3 cellular contexts compared by ENCODE assay signal in the genomic region with DNA sequence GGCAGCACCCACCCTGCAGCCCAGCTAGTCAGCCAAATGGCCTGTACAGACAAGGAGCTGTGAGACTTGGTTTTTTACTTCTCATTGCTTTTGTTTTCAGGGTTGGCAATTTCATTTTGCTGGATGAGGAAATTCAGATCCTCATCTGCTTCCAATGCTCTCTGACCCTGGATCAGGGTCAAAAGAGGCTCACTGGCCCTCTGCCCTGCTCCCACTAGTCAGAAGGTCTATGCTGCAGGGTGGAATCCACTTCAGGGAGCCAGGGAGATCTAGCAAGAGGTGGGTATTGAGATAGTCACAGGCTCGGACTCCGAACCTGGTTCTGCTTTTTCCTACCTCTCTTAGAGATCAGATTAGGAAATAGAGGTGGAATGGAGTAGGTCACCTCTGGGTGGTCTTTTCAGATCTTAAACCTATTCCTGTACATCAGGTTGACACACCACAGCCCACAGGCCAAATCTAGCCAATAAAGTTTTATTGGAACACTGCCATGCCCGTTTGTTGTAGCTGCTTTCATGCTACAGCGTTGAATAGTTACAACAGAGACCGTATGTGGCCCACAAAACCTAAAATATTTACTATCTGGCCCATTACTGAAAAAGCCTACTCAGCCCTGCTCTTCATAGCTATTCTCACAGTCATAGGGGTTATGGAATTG.
TF ChIP-seq lines count a peak whose summit lies in the region.

No MANE protein-coding gene starts in this region.

TF ChIP-seq in HEK293, 187 proteins besides CTCF, POLR2A, EP300 and RAD21:
- TF ChIP-seq, protein P1, sequence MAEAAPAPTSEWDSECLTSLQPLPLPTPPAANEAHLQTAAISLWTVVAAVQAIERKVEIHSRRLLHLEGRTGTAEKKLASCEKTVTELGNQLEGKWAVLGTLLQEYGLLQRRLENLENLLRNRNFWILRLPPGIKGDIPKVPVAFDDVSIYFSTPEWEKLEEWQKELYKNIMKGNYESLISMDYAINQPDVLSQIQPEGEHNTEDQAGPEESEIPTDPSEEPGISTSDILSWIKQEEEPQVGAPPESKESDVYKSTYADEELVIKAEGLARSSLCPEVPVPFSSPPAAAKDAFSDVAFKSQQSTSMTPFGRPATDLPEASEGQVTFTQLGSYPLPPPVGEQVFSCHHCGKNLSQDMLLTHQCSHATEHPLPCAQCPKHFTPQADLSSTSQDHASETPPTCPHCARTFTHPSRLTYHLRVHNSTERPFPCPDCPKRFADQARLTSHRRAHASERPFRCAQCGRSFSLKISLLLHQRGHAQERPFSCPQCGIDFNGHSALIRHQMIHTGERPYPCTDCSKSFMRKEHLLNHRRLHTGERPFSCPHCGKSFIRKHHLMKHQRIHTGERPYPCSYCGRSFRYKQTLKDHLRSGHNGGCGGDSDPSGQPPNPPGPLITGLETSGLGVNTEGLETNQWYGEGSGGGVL (tag by site-specific recombination; IDR thresholded peaks at IDR 0.05), result no peak
- TF ChIP-seq ZSCAN30 (tag by site-specific recombination; IDR thresholded peaks at IDR 0.05) (0 out of 2 replicates have a peak, but pooled peaks have one; percentile 11), BCL11B (tag by site-specific recombination; IDR thresholded peaks at IDR 0.05; ENCODE audit: low read depth) (no peak)

TF ChIP-seq in K562, 482 proteins besides CTCF, POLR2A, EP300 and RAD21:
- TF ChIP-seq CHD2 (IDR thresholded peaks at IDR 0.05; ENCODE audit: low read depth, low read length) (no peak), KAT2B (IDR thresholded peaks at IDR 0.05; ENCODE audit: low read depth, low read length) (no peak), TRIM24 (IDR thresholded peaks at IDR 0.05) (no peak), HNRNPUL1 (IDR thresholded peaks at IDR 0.05; ENCODE audit: low read length) (no peak), KLF6 (CRISPR knock-in tag; IDR thresholded peaks at IDR 0.05; ENCODE audit: borderline replicate concordance) (no peak)
- TF ChIP-seq, protein P2, sequence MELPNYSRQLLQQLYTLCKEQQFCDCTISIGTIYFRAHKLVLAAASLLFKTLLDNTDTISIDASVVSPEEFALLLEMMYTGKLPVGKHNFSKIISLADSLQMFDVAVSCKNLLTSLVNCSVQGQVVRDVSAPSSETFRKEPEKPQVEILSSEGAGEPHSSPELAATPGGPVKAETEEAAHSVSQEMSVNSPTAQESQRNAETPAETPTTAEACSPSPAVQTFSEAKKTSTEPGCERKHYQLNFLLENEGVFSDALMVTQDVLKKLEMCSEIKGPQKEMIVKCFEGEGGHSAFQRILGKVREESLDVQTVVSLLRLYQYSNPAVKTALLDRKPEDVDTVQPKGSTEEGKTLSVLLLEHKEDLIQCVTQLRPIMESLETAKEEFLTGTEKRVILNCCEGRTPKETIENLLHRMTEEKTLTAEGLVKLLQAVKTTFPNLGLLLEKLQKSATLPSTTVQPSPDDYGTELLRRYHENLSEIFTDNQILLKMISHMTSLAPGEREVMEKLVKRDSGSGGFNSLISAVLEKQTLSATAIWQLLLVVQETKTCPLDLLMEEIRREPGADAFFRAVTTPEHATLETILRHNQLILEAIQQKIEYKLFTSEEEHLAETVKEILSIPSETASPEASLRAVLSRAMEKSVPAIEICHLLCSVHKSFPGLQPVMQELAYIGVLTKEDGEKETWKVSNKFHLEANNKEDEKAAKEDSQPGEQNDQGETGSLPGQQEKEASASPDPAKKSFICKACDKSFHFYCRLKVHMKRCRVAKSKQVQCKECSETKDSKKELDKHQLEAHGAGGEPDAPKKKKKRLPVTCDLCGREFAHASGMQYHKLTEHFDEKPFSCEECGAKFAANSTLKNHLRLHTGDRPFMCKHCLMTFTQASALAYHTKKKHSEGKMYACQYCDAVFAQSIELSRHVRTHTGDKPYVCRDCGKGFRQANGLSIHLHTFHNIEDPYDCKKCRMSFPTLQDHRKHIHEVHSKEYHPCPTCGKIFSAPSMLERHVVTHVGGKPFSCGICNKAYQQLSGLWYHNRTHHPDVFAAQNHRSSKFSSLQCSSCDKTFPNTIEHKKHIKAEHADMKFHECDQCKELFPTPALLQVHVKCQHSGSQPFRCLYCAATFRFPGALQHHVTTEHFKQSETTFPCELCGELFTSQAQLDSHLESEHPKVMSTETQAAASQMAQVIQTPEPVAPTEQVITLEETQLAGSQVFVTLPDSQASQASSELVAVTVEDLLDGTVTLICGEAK (IDR thresholded peaks at IDR 0.05), result peak; percentile 86
- TF ChIP-seq, protein P2 (CRISPR knock-in tag; IDR thresholded peaks at IDR 0.05), result no peak

TF ChIP-seq in HepG2, 621 proteins besides CTCF, POLR2A, EP300 and RAD21:
- TF ChIP-seq ZNF530 (CRISPR knock-in tag; IDR thresholded peaks at IDR 0.05; ENCODE audit: low read depth) (no peak), SRF (IDR thresholded peaks at IDR 0.05; ENCODE audit: low read depth, low read length) (no peak)
- TF ChIP-seq, protein P2 (IDR thresholded peaks at IDR 0.05), result 0 out of 2 replicates have a peak, but pooled peaks have one; percentile 20
- TF ChIP-seq, protein P2 (CRISPR knock-in tag; IDR thresholded peaks at IDR 0.05), result peak; percentile 97
